ENCODE assay signal across 1 cellular context in the genomic region with DNA sequence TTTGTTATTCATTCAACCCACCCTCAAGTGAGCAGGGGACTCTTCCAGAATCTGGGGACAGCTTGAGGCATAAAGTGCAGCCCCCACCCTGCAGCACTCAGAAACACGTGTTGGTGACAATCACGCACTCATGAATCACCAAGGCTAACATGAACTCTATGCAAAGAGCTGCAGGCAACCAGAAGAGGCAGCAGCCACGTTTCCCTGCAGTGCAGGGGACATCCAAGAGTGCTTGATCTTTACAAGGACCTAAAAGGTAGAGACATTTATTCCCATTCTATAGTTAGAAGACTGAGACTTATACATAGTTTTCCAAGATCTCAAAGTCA.
TF ChIP-seq lines count a peak whose summit lies in the region.

No MANE protein-coding gene starts in this region.

TF ChIP-seq in HCT116, 20 proteins besides CTCF, POLR2A, EP300 and RAD21:
- TF ChIP-seq, protein P1, sequence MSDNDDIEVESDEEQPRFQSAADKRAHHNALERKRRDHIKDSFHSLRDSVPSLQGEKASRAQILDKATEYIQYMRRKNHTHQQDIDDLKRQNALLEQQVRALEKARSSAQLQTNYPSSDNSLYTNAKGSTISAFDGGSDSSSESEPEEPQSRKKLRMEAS (IDR thresholded peaks at IDR 0.05) = no peak
- TF ChIP-seq FOSL1 (IDR thresholded peaks at IDR 0.05; ENCODE audit: low read depth) (no peak), YY1 (IDR thresholded peaks at IDR 0.05; ENCODE audit: extremely low read depth, insufficient replicate concordance, low read depth, low read length) (no peak), CBX3 (IDR thresholded peaks at IDR 0.05; ENCODE audit: low read depth) (no peak), JUND (IDR thresholded peaks at IDR 0.05) (no peak), ZNF274 (IDR thresholded peaks at IDR 0.05; ENCODE audit: low read depth, low read length) (no peak), SRF (IDR thresholded peaks at IDR 0.05; ENCODE audit: low read depth) (no peak), EZH2phosphoT487 (IDR thresholded peaks at IDR 0.05; ENCODE audit: borderline replicate concordance) (no peak), CEBPB (IDR thresholded peaks at IDR 0.05; ENCODE audit: low read depth) (no peak), POLR2AphosphoS5 (IDR thresholded peaks at IDR 0.05; ENCODE audit: low read depth, low read length) (no peak), EZH2 (IDR thresholded peaks at IDR 0.05) (no peak), SIN3A (IDR thresholded peaks at IDR 0.05; ENCODE audit: low read depth) (no peak), ZFX (IDR thresholded peaks at IDR 0.05) (no peak), TCF7L2 (IDR thresholded peaks at IDR 0.05; ENCODE audit: borderline replicate concordance, extremely low read depth, insufficient read depth, insufficient read length) (no peak), EGR1 (IDR thresholded peaks at IDR 0.05; ENCODE audit: low read depth) (no peak), SP1 (IDR thresholded peaks at IDR 0.05; ENCODE audit: low read depth) (no peak)
- TF ChIP-seq, protein P2, sequence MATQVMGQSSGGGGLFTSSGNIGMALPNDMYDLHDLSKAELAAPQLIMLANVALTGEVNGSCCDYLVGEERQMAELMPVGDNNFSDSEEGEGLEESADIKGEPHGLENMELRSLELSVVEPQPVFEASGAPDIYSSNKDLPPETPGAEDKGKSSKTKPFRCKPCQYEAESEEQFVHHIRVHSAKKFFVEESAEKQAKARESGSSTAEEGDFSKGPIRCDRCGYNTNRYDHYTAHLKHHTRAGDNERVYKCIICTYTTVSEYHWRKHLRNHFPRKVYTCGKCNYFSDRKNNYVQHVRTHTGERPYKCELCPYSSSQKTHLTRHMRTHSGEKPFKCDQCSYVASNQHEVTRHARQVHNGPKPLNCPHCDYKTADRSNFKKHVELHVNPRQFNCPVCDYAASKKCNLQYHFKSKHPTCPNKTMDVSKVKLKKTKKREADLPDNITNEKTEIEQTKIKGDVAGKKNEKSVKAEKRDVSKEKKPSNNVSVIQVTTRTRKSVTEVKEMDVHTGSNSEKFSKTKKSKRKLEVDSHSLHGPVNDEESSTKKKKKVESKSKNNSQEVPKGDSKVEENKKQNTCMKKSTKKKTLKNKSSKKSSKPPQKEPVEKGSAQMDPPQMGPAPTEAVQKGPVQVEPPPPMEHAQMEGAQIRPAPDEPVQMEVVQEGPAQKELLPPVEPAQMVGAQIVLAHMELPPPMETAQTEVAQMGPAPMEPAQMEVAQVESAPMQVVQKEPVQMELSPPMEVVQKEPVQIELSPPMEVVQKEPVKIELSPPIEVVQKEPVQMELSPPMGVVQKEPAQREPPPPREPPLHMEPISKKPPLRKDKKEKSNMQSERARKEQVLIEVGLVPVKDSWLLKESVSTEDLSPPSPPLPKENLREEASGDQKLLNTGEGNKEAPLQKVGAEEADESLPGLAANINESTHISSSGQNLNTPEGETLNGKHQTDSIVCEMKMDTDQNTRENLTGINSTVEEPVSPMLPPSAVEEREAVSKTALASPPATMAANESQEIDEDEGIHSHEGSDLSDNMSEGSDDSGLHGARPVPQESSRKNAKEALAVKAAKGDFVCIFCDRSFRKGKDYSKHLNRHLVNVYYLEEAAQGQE (IDR thresholded peaks at IDR 0.05; ENCODE audit: low read depth) = no peak
- TF ChIP-seq, protein P3, sequence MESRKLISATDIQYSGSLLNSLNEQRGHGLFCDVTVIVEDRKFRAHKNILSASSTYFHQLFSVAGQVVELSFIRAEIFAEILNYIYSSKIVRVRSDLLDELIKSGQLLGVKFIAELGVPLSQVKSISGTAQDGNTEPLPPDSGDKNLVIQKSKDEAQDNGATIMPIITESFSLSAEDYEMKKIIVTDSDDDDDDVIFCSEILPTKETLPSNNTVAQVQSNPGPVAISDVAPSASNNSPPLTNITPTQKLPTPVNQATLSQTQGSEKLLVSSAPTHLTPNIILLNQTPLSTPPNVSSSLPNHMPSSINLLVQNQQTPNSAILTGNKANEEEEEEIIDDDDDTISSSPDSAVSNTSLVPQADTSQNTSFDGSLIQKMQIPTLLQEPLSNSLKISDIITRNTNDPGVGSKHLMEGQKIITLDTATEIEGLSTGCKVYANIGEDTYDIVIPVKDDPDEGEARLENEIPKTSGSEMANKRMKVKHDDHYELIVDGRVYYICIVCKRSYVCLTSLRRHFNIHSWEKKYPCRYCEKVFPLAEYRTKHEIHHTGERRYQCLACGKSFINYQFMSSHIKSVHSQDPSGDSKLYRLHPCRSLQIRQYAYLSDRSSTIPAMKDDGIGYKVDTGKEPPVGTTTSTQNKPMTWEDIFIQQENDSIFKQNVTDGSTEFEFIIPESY (IDR thresholded peaks at IDR 0.05; ENCODE audit: extremely low read depth, insufficient replicate concordance, low read length) = no peak
- TF ChIP-seq, protein P4, sequence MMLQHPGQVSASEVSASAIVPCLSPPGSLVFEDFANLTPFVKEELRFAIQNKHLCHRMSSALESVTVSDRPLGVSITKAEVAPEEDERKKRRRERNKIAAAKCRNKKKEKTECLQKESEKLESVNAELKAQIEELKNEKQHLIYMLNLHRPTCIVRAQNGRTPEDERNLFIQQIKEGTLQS (IDR thresholded peaks at IDR 0.05) = no peak
TF ChIP-seq in HCT116: peak in this region for 0.
